Comparison of ENCODE assay signal across 13 cellular contexts in genomic region chr9:81634437-81634836, GRCh38.
"Had no signal": no experiment of that assay in that cellular context is flagged by ENCODE, and none has a peak within 500 bp of the region (broad histone marks: within the 10 kb centered on the region; RNA-seq: fewer than 3 reads in every experiment).

No MANE protein-coding gene starts in this region.

- H3K4me1 ChIP-seq: left ventricle myocardium inferior had no signal

- H3K27ac ChIP-seq: left ventricle myocardium inferior, tibial artery had no signal

- H3K4me3 ChIP-seq: left ventricle myocardium inferior, tibial artery had no signal

- H3K36me3 ChIP-seq: left ventricle myocardium inferior had no signal

- DNase-seq: activated CD4-positive, alpha-beta T cell treated with anti-CD3 and anti-CD28 coated beads for 1 hour; activated CD4-positive, alpha-beta T cell treated with anti-CD3 and anti-CD28 coated beads, Interleukin-2, amount 50 U/mL, for 48 hours; activated naive CD4-positive, alpha-beta T cell treated with anti-CD3 and anti-CD28 coated beads, Interleukin-2, amount 10 ng/mL, durations not matched to agents 7 days and 5 days; erythroblast; hippocampal formation; kidney; left ventricle myocardium inferior; stimulated activated CD4-positive, alpha-beta T cell treated with anti-CD3 and anti-CD28 coated beads, Interleukin-2, amount 100 ng/mL, for 48 hours; stimulated activated naive B cell treated with anti-CD40 and anti-IgM and Interleukin-4, amounts not matched to agents 10 μg/mL and 1 μg/mL and 100 μg/mL, for 72 hours; tibial artery had no signal

- FAIRE-seq: colon, kidney, urothelium cell line had no signal

- H3K27me3 ChIP-seq: tibial artery had no signal

- H3K9me3 ChIP-seq: left ventricle myocardium inferior, tibial artery had no signal

- ATAC-seq: activated T-helper 17 cell treated with anti-CD3 and anti-CD28 coated beads, Interleukin-2, amount 50 U/mL, for 72 hours; stimulated activated naive B cell treated with anti-CD40 and anti-IgM and Interleukin-4, amounts not matched to agents 10 μg/mL and 1 μg/mL and 100 μg/mL, for 72 hours had no signal
